Comparison of ENCODE assay signal across 29 cellular contexts in genomic region chr13:87684850-87685735, GRCh38. TPM values are rescaled to one million over a fixed set of nuclear protein-coding genes. Genes with fewer than 3 reads are reported as not detected.
DNase-seq lines count a peak whose midpoint lies in the region; ATAC-seq, FAIRE-seq and TF ChIP-seq lines count a peak whose summit lies in the region.
"Had no signal": no experiment of that assay in that cellular context is flagged by ENCODE, and none has a peak within 500 bp of the region (broad histone marks: within the 10 kb centered on the region; RNA-seq: fewer than 3 reads in every experiment).

No MANE protein-coding gene starts in this region.

- ATAC-seq in GM19463 (IDR thresholded peaks at IDR 0.05; ENCODE audit: unreplicated experiment) = no peak
- ATAC-seq: psoas muscle; stimulated activated effector memory CD8-positive, alpha-beta T cell treated with anti-CD3 and anti-CD28 coated beads, Interleukin-12 subunit alpha, Interleukin-12 subunit beta, amount 100 ng/mL, for 72 hours had no signal

- peaks cover 5% of the 10 kb centered on the region for H3K4me1 Mint-ChIP-seq in mesothelial cell of epicardium
- H3K4me1 Mint-ChIP-seq: stimulated activated effector memory CD8-positive, alpha-beta T cell treated with anti-CD3 and anti-CD28 coated beads, Interleukin-12 subunit alpha, Interleukin-12 subunit beta, amount 100 ng/mL, for 72 hours had no signal

- peaks cover 7% of the 10 kb centered on the region for H3K27me3 Mint-ChIP-seq in mesothelial cell of epicardium (ENCODE audit: low read depth)

- no peak overlapping the region for H3K4me3 ChIP-seq in bronchial epithelial cell (ENCODE audit: low read depth, low read length)
- H3K4me3 ChIP-seq: cardiac muscle cell, esophagus squamous epithelium, PC-9, psoas muscle, SJCRH30, testis, uterus had no signal

- H3K36me3 ChIP-seq in bronchial epithelial cell (ENCODE audit: control insufficient read depth, insufficient read depth, low read length) = no peaks in the 10 kb centered on the region
- H3K36me3 ChIP-seq: cardiac muscle cell, esophagus squamous epithelium, SJCRH30, uterus had no signal

- peak; percentile 19 for DNase-seq in NCI-H748 (lab: John Stamatoyannopoulos, UW; ENCODE audit: unreplicated experiment)
- no peak for DNase-seq in NCI-H748 treated with DMSO at 0.1 percent for 48 hours (lab: John Stamatoyannopoulos, UW)
- peak; percentile 79 for DNase-seq in NCI-H69 (lab: John Stamatoyannopoulos, UW)
- DNase-seq in bronchial epithelial cell (ENCODE audit: low read depth) = peak; percentile 24
- DNase-seq in renal cortical epithelial cell (ENCODE audit: low read depth) = peak; percentile 33
- no peak for DNase-seq in putamen (ENCODE audit: low spot score)
- no peak for DNase-seq in mesothelial cell of epicardium (ENCODE audit: low spot score in 2 of 2, unreplicated experiment in 2 of 2)
- DNase-seq: ACHN; activated gamma-delta T cell treated with Interleukin-2 at 50 U/mL for 16 hours; COR-L47; esophagus squamous epithelium; H7; mammary epithelial cell; NCI-H1105; NCI-H2029; NCI-H345; psoas muscle; SJCRH30; stimulated activated CD4-positive, alpha-beta T cell treated with anti-CD3 and anti-CD28 coated beads, Interleukin-2, amount 100 ng/mL, for 48 hours; T-helper 1 cell; testis; uterus had no signal

- FAIRE-seq in bronchial epithelial cell (lab: Jason Lieb, UNC) = no peak
- FAIRE-seq: GM12892, keratinocyte, TTC549 had no signal

- no peak overlapping the region for H3K27ac Mint-ChIP-seq in mesothelial cell of epicardium
- H3K27ac Mint-ChIP-seq: stimulated activated effector memory CD8-positive, alpha-beta T cell treated with anti-CD3 and anti-CD28 coated beads, Interleukin-12 subunit alpha, Interleukin-12 subunit beta, amount 100 ng/mL, for 72 hours had no signal

- no peaks in the 10 kb centered on the region for H3K36me3 Mint-ChIP-seq in mesothelial cell of epicardium
- H3K36me3 Mint-ChIP-seq: stimulated activated effector memory CD8-positive, alpha-beta T cell treated with anti-CD3 and anti-CD28 coated beads, Interleukin-12 subunit alpha, Interleukin-12 subunit beta, amount 100 ng/mL, for 72 hours had no signal

- no peaks in the 10 kb centered on the region for H3K27me3 ChIP-seq in bronchial epithelial cell (ENCODE audit: control insufficient read depth, insufficient read depth, low read length)
- H3K27me3 ChIP-seq: esophagus squamous epithelium, SJCRH30, testis, uterus had no signal

- no peaks in the 10 kb centered on the region for H3K9me3 Mint-ChIP-seq in mesothelial cell of epicardium
- H3K9me3 Mint-ChIP-seq: stimulated activated effector memory CD8-positive, alpha-beta T cell treated with anti-CD3 and anti-CD28 coated beads, Interleukin-12 subunit alpha, Interleukin-12 subunit beta, amount 100 ng/mL, for 72 hours had no signal

- TF ChIP-seq CTCF in bronchial epithelial cell (IDR thresholded peaks at IDR 0.05; ENCODE audit: insufficient read depth, low read length, severe bottlenecking) = no peak
- no peak for TF ChIP-seq CTCF in mesothelial cell of epicardium (IDR thresholded peaks at IDR 0.05; ENCODE audit: unreplicated experiment)

- no peak overlapping the region for H3K4me3 Mint-ChIP-seq in mesothelial cell of epicardium
- H3K4me3 Mint-ChIP-seq: stimulated activated effector memory CD8-positive, alpha-beta T cell treated with anti-CD3 and anti-CD28 coated beads, Interleukin-12 subunit alpha, Interleukin-12 subunit beta, amount 100 ng/mL, for 72 hours had no signal

RNA-seq across cellular contexts. Expression of gene SLITRK5, which starts 13.9 kb away (rescaled TPM):
- under 0.01 TPM in 2 replicates for total RNA-seq in bronchial epithelial cell
- under 0.01 and 0.20 TPM in 2 replicates for total RNA-seq in renal cortical epithelial cell
- 2.3 to 2.7 TPM (median 2.4 TPM) in 3 replicates for total RNA-seq in mesothelial cell of epicardium
- total RNA-seq: mammary epithelial cell had no signal

Comparison
In these comparisons a context has a peak if more than half of its experiments do, and no peak if none do; other contexts are left out.
1. DNase-seq: peak in NCI-H748 (single experiment), NCI-H69 (single experiment), bronchial epithelial cell (single experiment) and renal cortical epithelial cell (single experiment); none in NCI-H748 treated with DMSO at 0.1 percent for 48 hours (single experiment), putamen (single experiment) and mesothelial cell of epicardium (0 of 2).